ENCODE assay signal across 26 cellular contexts in the genomic region with DNA sequence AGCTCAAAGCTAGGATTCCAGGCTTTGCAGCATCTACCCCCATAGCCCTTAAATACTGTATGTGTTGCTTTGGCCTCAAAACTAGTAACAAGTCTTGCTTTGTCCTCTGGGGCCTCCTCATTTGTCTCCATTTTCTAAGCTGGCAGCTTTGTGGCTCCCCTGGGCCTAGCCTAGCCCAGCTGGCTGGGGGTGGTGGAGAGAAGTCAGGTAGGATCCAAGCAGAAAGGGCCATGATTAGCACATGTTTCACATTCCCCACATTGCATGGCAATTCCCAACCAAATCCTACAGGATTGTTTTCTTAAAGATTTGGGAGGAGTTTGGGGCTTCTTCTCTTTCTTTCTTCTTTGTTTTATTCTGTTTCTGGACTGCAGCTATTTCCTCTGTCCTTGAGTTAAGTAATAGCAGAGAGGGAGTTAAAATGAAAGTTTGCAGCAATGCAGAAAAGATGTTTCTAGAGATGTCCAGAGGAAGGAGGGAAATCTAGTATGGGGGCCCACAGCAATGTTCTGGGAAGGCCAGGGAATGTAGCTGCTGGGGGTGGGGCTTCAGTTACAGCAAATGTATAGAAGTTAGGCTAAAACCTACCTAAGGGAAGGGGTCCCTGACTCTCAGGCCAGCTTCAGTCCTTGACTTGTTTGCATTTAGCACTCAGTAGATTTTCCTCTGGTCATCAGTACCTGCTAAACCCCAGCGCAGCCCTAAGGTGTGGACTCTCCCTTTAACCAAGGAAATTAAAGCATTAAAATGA.
DNase-seq lines count a peak whose midpoint lies in the region; ATAC-seq and TF ChIP-seq lines count a peak whose summit lies in the region.
"Had no signal": no experiment of that assay in that cellular context is flagged by ENCODE, and none has a peak within 500 bp of the region (broad histone marks: within the 10 kb centered on the region; RNA-seq: fewer than 3 reads in every experiment).

No MANE protein-coding gene starts in this region.

- H3K4me3 Mint-ChIP-seq in neural progenitor cell, result no peak overlapping the region
- H3K4me3 Mint-ChIP-seq: activated B cell treated with CpG ODN at 0.5 μM for 24 hours; activated T-cell treated with anti-CD3 and anti-CD28 coated beads, Interleukin-2, amount 50 U/mL, for 4 hours; stimulated activated naive CD8-positive, alpha-beta T cell treated with anti-CD3 and anti-CD28 coated beads, Interleukin-15, amount 100 ng/mL, for 72 hours had no signal

- H3K4me3 ChIP-seq in PC-9 (no peak overlapping the region), hepatocyte (no peak overlapping the region), neural progenitor cell (no peak overlapping the region), mucosa of descending colon (no peak overlapping the region)
- H3K4me3 ChIP-seq: BLaER1 treated with 17β-estradiol and CSF1 and Interleukin-3, amounts not matched to agents 10 nM and 100 nM had no signal

- peaks cover 4% of the 10 kb centered on the region; the same call in 1 of the 2 replicates for H3K4me1 ChIP-seq in PC-9 (replicated peaks; ENCODE audit: insufficient read depth)
- H3K4me1 ChIP-seq in hepatocyte (ENCODE audit: insufficient read depth), result no peaks in the 10 kb centered on the region
- no peaks in the 10 kb centered on the region for H3K4me1 ChIP-seq in neural progenitor cell
- no peaks in the 10 kb centered on the region for H3K4me1 ChIP-seq in mucosa of descending colon (ENCODE audit: low read depth)
- H3K4me1 ChIP-seq: BLaER1 treated with 17β-estradiol and CSF1 and Interleukin-3, amounts not matched to agents 10 nM and 100 nM had no signal

- no peaks in the 10 kb centered on the region for H3K27me3 Mint-ChIP-seq in neural progenitor cell (ENCODE audit: insufficient read depth, low read depth)
- H3K27me3 Mint-ChIP-seq: activated B cell treated with CpG ODN at 0.5 μM for 24 hours; stimulated activated naive CD8-positive, alpha-beta T cell treated with anti-CD3 and anti-CD28 coated beads, Interleukin-15, amount 100 ng/mL, for 72 hours had no signal

- H3K27ac Mint-ChIP-seq in neural progenitor cell, result no peak overlapping the region
- H3K27ac Mint-ChIP-seq: activated B cell treated with CpG ODN at 0.5 μM for 24 hours; stimulated activated naive CD8-positive, alpha-beta T cell treated with anti-CD3 and anti-CD28 coated beads, Interleukin-15, amount 100 ng/mL, for 72 hours had no signal

- no peak for TF ChIP-seq CTCF in PC-9 (conservative IDR thresholded peaks at IDR 0.05)
- TF ChIP-seq CTCF in hepatocyte (IDR thresholded peaks at IDR 0.05; ENCODE audit: poor library complexity), result no peak
- no peak for TF ChIP-seq CTCF in neural progenitor cell (IDR thresholded peaks at IDR 0.05)
- no peak for TF ChIP-seq CTCF in mucosa of descending colon (IDR thresholded peaks at IDR 0.05)

- H4K20me1 ChIP-seq in PC-9 (ENCODE audit: insufficient read depth) (no peaks in the 10 kb centered on the region), hepatocyte (ENCODE audit: insufficient read depth, poor library complexity, severe bottlenecking) (no peaks in the 10 kb centered on the region), neural progenitor cell (ENCODE audit: low read depth) (no peaks in the 10 kb centered on the region)
- H4K20me1 ChIP-seq: BLaER1 treated with 17β-estradiol and CSF1 and Interleukin-3, amounts not matched to agents 10 nM and 100 nM had no signal

- H3F3A ChIP-seq in PC-9 (ENCODE audit: insufficient read depth, low read depth), result no peaks in the 10 kb centered on the region
- peaks cover 3% of the 10 kb centered on the region for H3F3A ChIP-seq in neural progenitor cell (ENCODE audit: low read depth)

- peaks cover 2% of the 10 kb centered on the region for H3K9me3 Mint-ChIP-seq in neural progenitor cell
- H3K9me3 Mint-ChIP-seq: activated B cell treated with CpG ODN at 0.5 μM for 24 hours; activated T-cell treated with anti-CD3 and anti-CD28 coated beads, Interleukin-2, amount 50 U/mL, for 4 hours; stimulated activated naive CD8-positive, alpha-beta T cell treated with anti-CD3 and anti-CD28 coated beads, Interleukin-15, amount 100 ng/mL, for 72 hours had no signal

- ATAC-seq in HG03135 (IDR thresholded peaks at IDR 0.05; ENCODE audit: unreplicated experiment), result no peak
- ATAC-seq in GM18870 (IDR thresholded peaks at IDR 0.05; ENCODE audit: unreplicated experiment), result no peak
- no peak for ATAC-seq in mucosa of descending colon
- ATAC-seq: activated T-cell treated with anti-CD3 and anti-CD28 coated beads, Interleukin-2, amount 50 U/mL, for 4 hours; PC-3; stimulated activated naive CD8-positive, alpha-beta T cell treated with anti-CD3 and anti-CD28 coated beads, Interleukin-15, amount 100 ng/mL, for 72 hours had no signal

- WGBS in hepatocyte (ENCODE audit: low lambda C conversion rate, missing lambda C conversion rate), result 82% methylated on average over 1 of the region's 1 CpG

- H3K9me3 ChIP-seq in PC-9 (ENCODE audit: insufficient read depth, low read depth), result no peaks in the 10 kb centered on the region
- H3K9me3 ChIP-seq in hepatocyte (ENCODE audit: low read depth), result no peaks in the 10 kb centered on the region
- no peaks in the 10 kb centered on the region for H3K9me3 ChIP-seq in neural progenitor cell (ENCODE audit: low read depth)
- no peaks in the 10 kb centered on the region for H3K9me3 ChIP-seq in mucosa of descending colon
- H3K9me3 ChIP-seq: neutrophil had no signal

- BruUV-seq in PC-9 (replicated peaks; lab: Mats Ljungman, UMichigan), result no TSS peak

- H3K9me2 ChIP-seq in PC-9 (ENCODE audit: insufficient read depth) (no peaks in the 10 kb centered on the region), hepatocyte (replicated peaks; ENCODE audit: insufficient read depth) (no peaks in the 10 kb centered on the region)

- no peaks in the 10 kb centered on the region for H3K36me3 ChIP-seq in PC-9 (ENCODE audit: low read depth)
- no peaks in the 10 kb centered on the region for H3K36me3 ChIP-seq in hepatocyte (replicated peaks; ENCODE audit: insufficient read depth, low read depth)
- no peaks in the 10 kb centered on the region for H3K36me3 ChIP-seq in neural progenitor cell
- H3K36me3 ChIP-seq in mucosa of descending colon (ENCODE audit: low read depth), result no peaks in the 10 kb centered on the region
- H3K36me3 ChIP-seq: BLaER1 treated with 17β-estradiol and CSF1 and Interleukin-3, amounts not matched to agents 10 nM and 100 nM; neutrophil had no signal

- H3K4me2 ChIP-seq in PC-9, result 0 out of 2 replicates have a peak overlapping the region, but pooled peaks have one; percentile 50
- no peak overlapping the region for H3K4me2 ChIP-seq in hepatocyte
- no peak overlapping the region for H3K4me2 ChIP-seq in neural progenitor cell
- H3K4me2 ChIP-seq: BLaER1 treated with 17β-estradiol and CSF1 and Interleukin-3, amounts not matched to agents 10 nM and 100 nM had no signal

- no peak overlapping the region for H3K9ac ChIP-seq in neural progenitor cell
- H3K9ac ChIP-seq: BLaER1 treated with 17β-estradiol and CSF1 and Interleukin-3, amounts not matched to agents 10 nM and 100 nM had no signal

- H3K27ac ChIP-seq in PC-9 (no peak overlapping the region), hepatocyte (peak overlapping the region; percentile 6), neural progenitor cell (peak overlapping the region; percentile 20)
- H3K27ac ChIP-seq: BLaER1 treated with 17β-estradiol and CSF1 and Interleukin-3, amounts not matched to agents 10 nM and 100 nM; neutrophil had no signal

- H3K36me3 Mint-ChIP-seq in neural progenitor cell, result peaks cover 2% of the 10 kb centered on the region

- CTCF ChIA-PET in PC-9 (lab: Charles Lee), result no interaction called here

- DNase-seq in ELF-1 (ENCODE audit: low read depth, low spot score) (peak; percentile 68), PC-9 (no peak), hepatocyte (ENCODE audit: low spot score) (no peak), neural progenitor cell (ENCODE audit: low spot score) (peak; percentile 45), GM19238 (ENCODE audit: insufficient read length, low spot score) (no peak), mucosa of descending colon (no peak)
- DNase-seq: activated B cell treated with CpG ODN at 0.5 μM for 24 hours; activated CD4-positive, alpha-beta T cell treated with anti-CD3 and anti-CD28 coated beads, Interleukin-2, amount 50 U/mL, for 1 hour; activated gamma-delta T cell treated with Interleukin-2 at 50 U/mL for 16 hours; activated T-cell treated with anti-CD3 and anti-CD28 coated beads, Interleukin-2, amount 50 U/mL, for 4 hours; central memory CD4-positive, alpha-beta T cell; dermis blood vessel endothelial cell; DMS53; GF-D8; hypothalamus; NCI-H1417 treated with DMSO at 0.1 percent for 48 hours; NCI-H2081; NCI-H226; Right ventricle myocardium superior; stimulated activated naive CD8-positive, alpha-beta T cell treated with anti-CD3 and anti-CD28 coated beads, Interleukin-15, amount 100 ng/mL, for 72 hours; SW 1271 had no signal

- intact Hi-C loops in PC-9 (cut with micrococcal nuclease; ENCODE audit: unreplicated experiment), result no loop called here
- intact Hi-C loops in mucosa of descending colon (cut with DNase I, micrococcal nuclease), result no loop called here

- no peaks in the 10 kb centered on the region for H3K79me2 ChIP-seq in PC-9 (ENCODE audit: low read depth)
- H3K79me2 ChIP-seq in hepatocyte, result no peaks in the 10 kb centered on the region
- H3K79me2 ChIP-seq in neural progenitor cell (ENCODE audit: low read depth), result no peaks in the 10 kb centered on the region

- H3K27me3 ChIP-seq in PC-9 (ENCODE audit: insufficient read depth, low read depth) (no peaks in the 10 kb centered on the region), hepatocyte (no peaks in the 10 kb centered on the region), neural progenitor cell (no peaks in the 10 kb centered on the region)
- H3K27me3 ChIP-seq: neutrophil had no signal

- POLR2A ChIA-PET in PC-9 (lab: Charles Lee; ENCODE audit: unreplicated experiment), result no interaction called here

- no peaks in the 10 kb centered on the region for H3K4me1 Mint-ChIP-seq in neural progenitor cell
- H3K4me1 Mint-ChIP-seq: activated B cell treated with CpG ODN at 0.5 μM for 24 hours; stimulated activated naive CD8-positive, alpha-beta T cell treated with anti-CD3 and anti-CD28 coated beads, Interleukin-15, amount 100 ng/mL, for 72 hours had no signal

- no peak overlapping the region for H2AFZ ChIP-seq in PC-9
- no peak overlapping the region for H2AFZ ChIP-seq in hepatocyte
- H2AFZ ChIP-seq in neural progenitor cell (replicated peaks), result no peak overlapping the region

Comparison
In these comparisons a context has a peak if more than half of its experiments do, and no peak if none do; other contexts are left out.
1. DNase-seq: peak in ELF-1 (single experiment) and neural progenitor cell (single experiment); none in PC-9 (0 of 2), hepatocyte (single experiment), GM19238 (single experiment) and mucosa of descending colon (0 of 3).